1 cellular context compared by ENCODE assay signal in the genomic region with DNA sequence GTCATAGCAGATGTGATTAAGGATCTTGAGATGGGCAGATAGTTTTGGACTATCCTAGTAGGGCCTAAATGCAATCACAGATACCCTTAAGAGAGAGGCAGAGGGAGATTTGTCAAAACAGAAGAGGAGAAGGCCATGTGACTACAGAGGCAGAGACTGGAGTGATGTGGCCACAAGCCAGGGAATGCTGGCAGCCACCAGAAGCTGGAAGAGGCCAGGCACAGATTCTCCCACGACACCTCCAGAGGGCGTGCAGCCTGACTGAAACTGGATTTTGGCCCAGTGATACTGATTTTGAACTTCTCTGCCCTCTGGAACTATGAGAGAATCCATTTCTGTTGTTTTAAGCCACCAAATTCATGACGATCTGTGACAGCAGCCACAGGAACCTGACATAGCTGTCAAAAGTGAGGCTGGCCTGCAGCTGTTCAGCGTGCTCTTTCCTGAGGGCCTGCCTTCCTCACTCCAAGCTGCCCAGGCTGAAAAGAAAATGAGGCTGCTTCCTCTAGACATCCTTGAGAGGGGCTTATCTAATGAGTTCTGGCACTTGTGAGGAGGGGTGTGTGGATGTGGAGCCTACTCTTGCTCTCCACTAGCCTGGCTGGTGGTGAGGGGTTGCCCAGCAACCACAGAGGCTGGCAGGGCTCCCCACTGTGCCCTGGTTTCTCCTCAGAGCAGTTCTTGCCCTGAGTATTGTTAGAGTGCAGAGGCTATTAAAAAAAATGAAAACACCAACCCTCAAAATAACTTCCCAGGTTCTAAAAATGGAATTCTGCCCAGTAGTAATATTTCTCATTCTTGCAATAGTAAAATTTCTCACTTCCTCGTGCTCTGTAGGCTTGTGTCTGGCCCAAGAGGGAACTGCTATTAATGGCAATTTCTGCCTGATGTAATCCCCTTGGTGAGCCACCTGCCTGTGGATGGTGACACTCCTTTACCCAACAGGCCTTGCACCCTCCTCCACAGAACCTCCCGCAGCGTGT.
TF ChIP-seq lines count a peak whose summit lies in the region.

No MANE protein-coding gene starts in this region.

TF ChIP-seq in HepG2, 621 proteins besides CTCF, POLR2A, EP300 and RAD21 (continued from another document):
- TF ChIP-seq, protein P1, sequence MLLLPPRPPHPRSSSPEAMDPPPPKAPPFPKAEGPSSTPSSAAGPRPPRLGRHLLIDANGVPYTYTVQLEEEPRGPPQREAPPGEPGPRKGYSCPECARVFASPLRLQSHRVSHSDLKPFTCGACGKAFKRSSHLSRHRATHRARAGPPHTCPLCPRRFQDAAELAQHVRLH (CRISPR knock-in tag; IDR thresholded peaks at IDR 0.05; ENCODE audit: borderline replicate concordance, low read depth): no peak
- TF ChIP-seq ZFAT (CRISPR knock-in tag; conservative IDR thresholded peaks at IDR 0.05): no peak
- no peak for TF ChIP-seq YEATS4 (CRISPR knock-in tag; IDR thresholded peaks at IDR 0.05; ENCODE audit: borderline replicate concordance)
- no peak for TF ChIP-seq TOPORS (CRISPR knock-in tag; IDR thresholded peaks at IDR 0.05)
- TF ChIP-seq, protein P2, sequence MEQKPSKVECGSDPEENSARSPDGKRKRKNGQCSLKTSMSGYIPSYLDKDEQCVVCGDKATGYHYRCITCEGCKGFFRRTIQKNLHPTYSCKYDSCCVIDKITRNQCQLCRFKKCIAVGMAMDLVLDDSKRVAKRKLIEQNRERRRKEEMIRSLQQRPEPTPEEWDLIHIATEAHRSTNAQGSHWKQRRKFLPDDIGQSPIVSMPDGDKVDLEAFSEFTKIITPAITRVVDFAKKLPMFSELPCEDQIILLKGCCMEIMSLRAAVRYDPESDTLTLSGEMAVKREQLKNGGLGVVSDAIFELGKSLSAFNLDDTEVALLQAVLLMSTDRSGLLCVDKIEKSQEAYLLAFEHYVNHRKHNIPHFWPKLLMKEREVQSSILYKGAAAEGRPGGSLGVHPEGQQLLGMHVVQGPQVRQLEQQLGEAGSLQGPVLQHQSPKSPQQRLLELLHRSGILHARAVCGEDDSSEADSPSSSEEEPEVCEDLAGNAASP (CRISPR knock-in tag; IDR thresholded peaks at IDR 0.05; ENCODE audit: borderline replicate concordance): no peak
